14 cellular contexts compared by ENCODE assay signal in the genomic region with DNA sequence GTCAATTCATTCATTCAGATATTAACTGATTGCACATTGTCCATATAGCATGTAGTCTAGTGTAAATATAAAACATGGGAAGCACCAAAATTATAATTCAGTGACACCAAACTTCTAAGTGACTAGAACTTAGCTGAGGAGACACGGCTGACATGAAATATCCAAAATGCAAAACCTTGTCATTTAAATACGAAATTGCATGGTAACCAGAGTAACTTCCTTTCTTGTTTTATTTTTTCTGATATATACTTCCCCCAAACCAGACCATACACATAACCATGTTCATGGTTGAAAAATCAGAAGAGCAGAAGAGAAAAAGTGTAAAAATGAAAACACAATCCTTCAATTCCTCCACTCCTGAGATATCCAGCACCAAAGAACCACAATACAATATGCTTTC. TPM values are rescaled to one million over a fixed set of nuclear protein-coding genes. Genes with fewer than 3 reads are reported as not detected.
DNase-seq lines count a peak whose midpoint lies in the region; ATAC-seq, FAIRE-seq and TF ChIP-seq lines count a peak whose summit lies in the region.
"Had no signal": no experiment of that assay in that cellular context is flagged by ENCODE, and none has a peak within 500 bp of the region (broad histone marks: within the 10 kb centered on the region; RNA-seq: fewer than 3 reads in every experiment).

No MANE protein-coding gene starts in this region.

- TF ChIP-seq EP300 in GM12878 (IDR thresholded peaks at IDR 0.05; ENCODE audit: borderline replicate concordance in 1 of 2, control insufficient read depth in 1 of 2, low read depth in 2 of 2, low read length in 2 of 2): no peak

- peaks cover 30 to 40% of the 10 kb centered on the region in 2 donors for H3K36me3 Mint-ChIP-seq in activated T-cell treated with anti-CD3 and anti-CD28 coated beads, Interleukin-2, amount 50 U/mL, for 72 hours (ENCODE audit: insufficient read depth in 2 of 2)
- H3K36me3 Mint-ChIP-seq in stimulated activated naive B cell treated with anti-CD40 and anti-IgM and Interleukin-4, amounts not matched to agents 10 μg/mL and 1 μg/mL and 100 μg/mL, for 72 hours: peaks cover 16 to 20% of the 10 kb centered on the region in 2 donors

- H3K9me3 ChIP-seq in OCI-LY1 (ENCODE audit: low read length): no peaks in the 10 kb centered on the region
- H3K9me3 ChIP-seq in GM12878 (replicated peaks; ENCODE audit: control insufficient read depth, insufficient read depth, low read length): peaks cover 3% of the 10 kb centered on the region; the same call in 2 of the 3 replicates
- H3K9me3 ChIP-seq: testis had no signal

- H3K4me3 Mint-ChIP-seq in activated T-cell treated with anti-CD3 and anti-CD28 coated beads, Interleukin-2, amount 50 U/mL, for 72 hours: peak overlapping the region; percentile 71 to 85
- peak overlapping the region; percentile 22 to 51 for H3K4me3 Mint-ChIP-seq in stimulated activated naive B cell treated with anti-CD40 and anti-IgM and Interleukin-4, amounts not matched to agents 10 μg/mL and 1 μg/mL and 100 μg/mL, for 72 hours
- H3K4me3 Mint-ChIP-seq: endodermal cell had no signal

- H3K36me3 ChIP-seq in OCI-LY1 (ENCODE audit: insufficient read depth, low read length) (peaks cover 8% of the 10 kb centered on the region), GM12878 (ENCODE audit: control insufficient read depth in 2 of 2, insufficient read depth in 2 of 2, low read length in 1 of 2) (peaks cover 0 to 4% of the 10 kb centered on the region in 2 experiments; a peak in 2 of 4 replicates)

- H3K79me2 ChIP-seq in OCI-LY1 (ENCODE audit: insufficient read depth, low read length) (no peaks in the 10 kb centered on the region), GM12878 (ENCODE audit: control insufficient read depth, insufficient read depth, low read length) (peaks cover 39% of the 10 kb centered on the region)

- intact Hi-C loops in GM12878 (cut with micrococcal nuclease; ENCODE audit: unreplicated experiment): loop anchor here (10.0 kb wide), 1 partner anchor 424 kb away; no protein-coding TSS in a partner anchor

- BruUV-seq in GM12878 (replicated peaks; lab: Mats Ljungman, UMichigan): no TSS peak

- no peak for FAIRE-seq in GM12878 (lab: Jason Lieb, UNC)

- H2AFZ ChIP-seq in OCI-LY1 (ENCODE audit: low read length) (no peak overlapping the region), GM12878 (ENCODE audit: control insufficient read depth, low read depth, low read length) (no peak overlapping the region)

- peaks cover 94% of the 10 kb centered on the region for H3K4me1 Mint-ChIP-seq in activated T-cell treated with anti-CD3 and anti-CD28 coated beads, Interleukin-2, amount 50 U/mL, for 72 hours (ENCODE audit: low read depth)
- H3K4me1 Mint-ChIP-seq in stimulated activated naive B cell treated with anti-CD40 and anti-IgM and Interleukin-4, amounts not matched to agents 10 μg/mL and 1 μg/mL and 100 μg/mL, for 72 hours: peaks cover 42 to 78% of the 10 kb centered on the region in 2 donors

- TF ChIP-seq POLR2A in GM12878 (IDR thresholded peaks at IDR 0.05; ENCODE audit: low read depth, low read length): no peak

- SMC1A ChIA-PET in GM12878 (lab: Charles Lee; ENCODE audit: uncharacterized antibody, unreplicated experiment): interaction anchor here (0.8 to 2.6 kb wide), 11 partner anchors 13 to 384 kb away, joined by 3 to 10 read pairs (median 4); a partner anchor contains a TSS

- H3K9ac ChIP-seq in OCI-LY1 (ENCODE audit: low read length): no peak overlapping the region; the same call in 1 of the 2 replicates
- H3K9ac ChIP-seq in GM12878 (ENCODE audit: control insufficient read depth, insufficient read depth, low read length): no peak overlapping the region

- 31% methylated on average over 2 of the region's 2 CpGs for WGBS in GM12878 (ENCODE audit: insufficient coverage, insufficient replicate concordance, low lambda C conversion rate, missing lambda C conversion rate)

- no peak for TF ChIP-seq RAD21 in GM12878 (IDR thresholded peaks at IDR 0.05; ENCODE audit: insufficient read depth, low read depth, low read length)

- no peak for DNase-seq in activated T-cell treated with anti-CD3 and anti-CD28 coated beads, Interleukin-2, amount 50 U/mL, for 72 hours
- DNase-seq in activated T-cell treated with anti-CD3 and anti-CD28 coated beads, Interleukin-2, amount 50 U/mL, for 1 hour: no peak
- no peak for DNase-seq in GM12878 (ENCODE audit: low read depth, low spot score)
- DNase-seq in stimulated activated naive B cell treated with anti-CD40 and anti-IgM and Interleukin-4, amounts not matched to agents 10 μg/mL and 1 μg/mL and 100 μg/mL, for 72 hours: no peak
- DNase-seq in activated gamma-delta T cell (lab: John Stamatoyannopoulos, UW): no peak
- DNase-seq in GM13976 (ENCODE audit: low spot score): no peak
- DNase-seq: activated CD4-positive, alpha-beta T cell treated with anti-CD3 and anti-CD28 coated beads, Interleukin-2, amount 50 U/mL, for 48 hours; DMS 273 treated with DMSO at 0.1 percent for 48 hours; endodermal cell; left ventricle myocardium superior; NCI-H774; testis had no signal

- H4K20me1 ChIP-seq in OCI-LY1 (ENCODE audit: insufficient read depth, low read length) (no peaks in the 10 kb centered on the region), GM12878 (ENCODE audit: control insufficient read depth, insufficient read depth) (no peaks in the 10 kb centered on the region)

- H3K9me2 ChIP-seq in OCI-LY1 (ENCODE audit: low read depth, low read length): no peaks in the 10 kb centered on the region

- peak overlapping the region; percentile 100 for H3K27ac Mint-ChIP-seq in activated T-cell treated with anti-CD3 and anti-CD28 coated beads, Interleukin-2, amount 50 U/mL, for 72 hours
- H3K27ac Mint-ChIP-seq in stimulated activated naive B cell treated with anti-CD40 and anti-IgM and Interleukin-4, amounts not matched to agents 10 μg/mL and 1 μg/mL and 100 μg/mL, for 72 hours: peak overlapping the region; percentile 49
- H3K27ac Mint-ChIP-seq: endodermal cell had no signal

- TF ChIP-seq CTCF in OCI-LY1 (IDR thresholded peaks at IDR 0.05; ENCODE audit: low read length) (no peak), GM12878 (IDR thresholded peaks at IDR 0.05 in 2 of 3, conservative IDR thresholded peaks at IDR 0.05 in 1 of 3; ENCODE audit: control insufficient read depth in 2 of 3, extremely low read depth in 1 of 3, insufficient read depth in 1 of 3, low read depth in 3 of 3, low read length in 3 of 3) (no peak), GM13976 (IDR thresholded peaks at IDR 0.05; ENCODE audit: borderline replicate concordance, control extremely low read depth, extremely low read depth, insufficient read depth, missing control alignments) (no peak)

- CTCF ChIA-PET in GM12878 (lab: Yijun Ruan, JAX): interaction anchor here (0.6 to 1.2 kb wide), 2 partner anchors 9 to 173 kb away, joined by 3 read pairs; no protein-coding TSS in a partner anchor

- RAD21 ChIA-PET in GM12878 (lab: Charles Lee; ENCODE audit: unreplicated experiment): interaction anchor here (0.7 to 1.3 kb wide), 4 partner anchors 28 to 32 kb away, joined by 3 to 5 read pairs (median 4); no protein-coding TSS in a partner anchor

- peak overlapping the region; percentile 89 for H3K27ac ChIP-seq in OCI-LY1 (ENCODE audit: low read depth, low read length, poor library complexity, severe bottlenecking)
- peak overlapping the region; percentile 24; the same call in 1 of the 2 replicates for H3K27ac ChIP-seq in GM12878 (ENCODE audit: control insufficient read depth, insufficient read depth)
- H3K27ac ChIP-seq: testis had no signal

- no peaks in the 10 kb centered on the region for H3K9me3 Mint-ChIP-seq in activated T-cell treated with anti-CD3 and anti-CD28 coated beads, Interleukin-2, amount 50 U/mL, for 72 hours
- peaks cover 0 to 3% of the 10 kb centered on the region in 2 donors for H3K9me3 Mint-ChIP-seq in stimulated activated naive B cell treated with anti-CD40 and anti-IgM and Interleukin-4, amounts not matched to agents 10 μg/mL and 1 μg/mL and 100 μg/mL, for 72 hours
- H3K9me3 Mint-ChIP-seq: endodermal cell had no signal

- H3K4me3 ChIP-seq in OCI-LY1 (ENCODE audit: low read depth, low read length, poor library complexity, severe bottlenecking) (peak overlapping the region; percentile 3), GM12878 (no peak overlapping the region)
- H3K4me3 ChIP-seq: testis had no signal

- ATAC-seq in activated T-cell treated with anti-CD3 and anti-CD28 coated beads, Interleukin-2, amount 50 U/mL, for 72 hours (replicated peaks in 1 of 2): no peak
- ATAC-seq in GM12878: no peak
- peak; percentile 46 to 52 for ATAC-seq in stimulated activated naive B cell treated with anti-CD40 and anti-IgM and Interleukin-4, amounts not matched to agents 10 μg/mL and 1 μg/mL and 100 μg/mL, for 72 hours (replicated peaks)
- no peak for ATAC-seq in HG02571 (IDR thresholded peaks at IDR 0.05; ENCODE audit: unreplicated experiment)
- ATAC-seq: left ventricle myocardium superior had no signal

- in situ Hi-C loops in GM12878 (cut with MboI) (no loop called here), GM13976 (cut with MboI; ENCODE audit: low sequenced_read_pairs, unreplicated experiment) (loop anchor here (25.0 kb wide), 1 partner anchor 1231 kb away; no protein-coding TSS in a partner anchor)

- H3K4me2 ChIP-seq in OCI-LY1 (ENCODE audit: low read length) (peak overlapping the region; percentile 50), GM12878 (ENCODE audit: control insufficient read depth, insufficient read depth) (no peak overlapping the region)

- H3K27me3 Mint-ChIP-seq in activated T-cell treated with anti-CD3 and anti-CD28 coated beads, Interleukin-2, amount 50 U/mL, for 72 hours (ENCODE audit: low read depth): no peaks in the 10 kb centered on the region
- H3K27me3 Mint-ChIP-seq in stimulated activated naive B cell treated with anti-CD40 and anti-IgM and Interleukin-4, amounts not matched to agents 10 μg/mL and 1 μg/mL and 100 μg/mL, for 72 hours: no peaks in the 10 kb centered on the region

- H3K27me3 ChIP-seq in OCI-LY1 (ENCODE audit: insufficient read depth, low read length) (no peaks in the 10 kb centered on the region), GM12878 (replicated peaks in 1 of 2; ENCODE audit: control insufficient read depth in 2 of 2, insufficient read depth in 2 of 2, low read length in 1 of 2) (no peaks in the 10 kb centered on the region)
- H3K27me3 ChIP-seq: testis had no signal

- H3F3A ChIP-seq in OCI-LY1 (ENCODE audit: insufficient read depth, low read length): no peaks in the 10 kb centered on the region

- POLR2A ChIA-PET in GM12878 (lab: Charles Lee): interaction anchor here (0.5 to 1.1 kb wide), 3 partner anchors 15 to 478 kb away, joined by 3 to 7 read pairs (median 3); no protein-coding TSS in a partner anchor

- H3K4me1 ChIP-seq in OCI-LY1 (ENCODE audit: insufficient read depth, low read length, severe bottlenecking) (peaks cover 98% of the 10 kb centered on the region), GM12878 (ENCODE audit: control insufficient read depth, insufficient read depth, low read length) (peaks cover 45% of the 10 kb centered on the region)
- H3K4me1 ChIP-seq: testis had no signal

RNA-seq across cellular contexts. Expression of a gene that starts 38.0 kb away (rescaled TPM):
- 100 to 1,000 TPM; 159 to 191 TPM for total RNA-seq in activated T-cell treated with anti-CD3 and anti-CD28 coated beads, Interleukin-2, amount 50 U/mL, for 72 hours
- 1,014 and 1,112 TPM in 2 replicates for total RNA-seq in GM12878 (2013; cell fraction: nucleolus; rRNA removed)
- total RNA-seq in GM12878 (2014; rRNA removed) (27.3 and 28.9 TPM in 2 replicates), GM12878 (2014; rRNA removed; fragmentation: Illumina TruSeq; extraction: Trizol) (40.5 and 45.0 TPM in 2 replicates), GM12878 (2021) (56.4 and 57.6 TPM in 2 replicates)
- polyA plus RNA-seq in GM12878 (2011; ENCODE audit: low read depth): 23.4 TPM
- polyA plus RNA-seq in GM12878 (2011; rRNA removed) (107 and 119 TPM in 2 replicates), GM12878 (2014; fragmentation: Illumina TruSeq; extraction: Trizol) (46.3 and 51.7 TPM in 2 replicates), GM12878 (2014; fragmentation: Nextera tagmentation; extraction: Ambion mirVana) (10 to 100 TPM; 17.2 to 17.6 TPM), GM12878 (2014; rRNA removed) (30.4 and 30.8 TPM in 2 replicates), GM12878 (2016; fragmentation: Nextera tagmentation; extraction: Ambion mirVana) (10 to 100 TPM; 43.4 to 47.4 TPM)
- polyA plus RNA-seq in GM12878 (2011; cell fraction: cytosol; rRNA removed): 49.4 and 66.2 TPM in 2 replicates
- polyA plus RNA-seq in GM12878 (2011; cell fraction: nucleus; rRNA removed): 101 and 108 TPM in 2 replicates
- polyA plus RNA-seq in GM12878 (2012): 36.8 and 37.8 TPM in 2 replicates
- 146 and 149 TPM in 2 replicates for polyA minus RNA-seq in GM12878 (2011; rRNA and poly(A)+ RNA removed)
- polyA minus RNA-seq in GM12878 (2011; cell fraction: cytosol; rRNA and poly(A)+ RNA removed): 29.0 and 34.4 TPM in 2 replicates
- 262 and 381 TPM in 2 replicates for polyA minus RNA-seq in GM12878 (2011; cell fraction: nucleus; rRNA and poly(A)+ RNA removed)

Comparison
In these comparisons a context has a peak if more than half of its experiments do, and no peak if none do; other contexts are left out.
1. ATAC-seq: peak in stimulated activated naive B cell treated with anti-CD40 and anti-IgM and Interleukin-4, amounts not matched to agents 10 μg/mL and 1 μg/mL and 100 μg/mL, for 72 hours (2 of 2); none in activated T-cell treated with anti-CD3 and anti-CD28 coated beads, Interleukin-2, amount 50 U/mL, for 72 hours (0 of 2), GM12878 (single experiment) and HG02571 (single experiment).